ENCODE assay signal across 12 cellular contexts in the genomic region with DNA sequence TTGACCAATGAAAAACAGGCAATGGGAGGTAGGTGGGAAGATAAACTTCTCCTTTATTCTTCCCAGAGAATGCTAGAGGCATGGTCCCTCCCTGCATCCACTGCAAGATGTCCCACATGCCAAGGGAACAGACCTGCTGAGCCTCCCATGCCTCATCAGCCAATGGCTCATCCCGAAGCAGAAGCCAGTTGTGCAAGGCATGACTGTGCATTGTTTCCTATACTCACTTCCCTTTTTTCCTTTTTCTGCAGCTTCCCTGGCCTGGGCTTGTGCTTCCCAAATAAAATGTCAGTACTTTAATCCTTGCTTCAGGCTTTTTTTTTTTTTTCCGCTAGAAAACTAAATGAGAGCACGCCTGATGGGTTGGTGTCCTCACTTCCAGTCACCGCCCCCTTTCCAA.
A peak's percentile ranks its signal among the peaks of the same experiment; 100 is the strongest.
DNase-seq lines count a peak whose midpoint lies in the region; ATAC-seq and TF ChIP-seq lines count a peak whose summit lies in the region.
"Had no signal": no experiment of that assay in that cellular context is flagged by ENCODE, and none has a peak within 500 bp of the region (broad histone marks: within the 10 kb centered on the region; RNA-seq: fewer than 3 reads in every experiment).

No MANE protein-coding gene starts in this region.

- TF ChIP-seq CTCF in mucosa of descending colon (IDR thresholded peaks at IDR 0.05) (no peak), GM10248 (IDR thresholded peaks at IDR 0.05; ENCODE audit: control extremely low read depth, extremely low read depth, low read depth, missing control alignments) (no peak)

- H3K36me3 ChIP-seq in mucosa of descending colon (ENCODE audit: low read depth): peaks cover 4% of the 10 kb centered on the region
- no peaks in the 10 kb centered on the region for H3K36me3 ChIP-seq in effector memory CD4-positive, alpha-beta T cell (ENCODE audit: control insufficient read depth, insufficient read depth, low read length)

- no peaks in the 10 kb centered on the region for H3K9me3 ChIP-seq in mucosa of descending colon
- no peaks in the 10 kb centered on the region for H3K9me3 ChIP-seq in effector memory CD4-positive, alpha-beta T cell (ENCODE audit: control insufficient read depth, low read length)

- H3K27me3 ChIP-seq in effector memory CD4-positive, alpha-beta T cell (replicated peaks; ENCODE audit: control insufficient read depth, insufficient read depth, low read length, poor library complexity, severe bottlenecking): no peaks in the 10 kb centered on the region

- POLR2A ChIA-PET in GM10248 (lab: Yijun Ruan, JAX): no interaction called here

- peak; percentile 39 for ATAC-seq in mucosa of descending colon
- no peak for ATAC-seq in activated naive CD4-positive, alpha-beta T cell treated with anti-CD3 and anti-CD28 coated beads, Interleukin-2, amount 50 U/mL, for 72 hours
- ATAC-seq: CD8-positive, alpha-beta T cell; stimulated activated naive CD8-positive, alpha-beta T cell treated with anti-CD3 and anti-CD28 coated beads, Interleukin-15, amount 100 ng/mL, for 72 hours had no signal

- H3K27ac Mint-ChIP-seq in activated naive CD4-positive, alpha-beta T cell treated with anti-CD3 and anti-CD28 coated beads, Interleukin-2, amount 50 U/mL, for 72 hours: no peak overlapping the region
- H3K27ac Mint-ChIP-seq: CD8-positive, alpha-beta T cell; stimulated activated naive CD8-positive, alpha-beta T cell treated with anti-CD3 and anti-CD28 coated beads, Interleukin-15, amount 100 ng/mL, for 72 hours had no signal

- no peaks in the 10 kb centered on the region for H3K9me3 Mint-ChIP-seq in activated naive CD4-positive, alpha-beta T cell treated with anti-CD3 and anti-CD28 coated beads, Interleukin-2, amount 50 U/mL, for 72 hours
- H3K9me3 Mint-ChIP-seq: CD8-positive, alpha-beta T cell; stimulated activated naive CD8-positive, alpha-beta T cell treated with anti-CD3 and anti-CD28 coated beads, Interleukin-15, amount 100 ng/mL, for 72 hours had no signal

- CTCF ChIA-PET in GM10248 (lab: Yijun Ruan, JAX): no interaction called here

- H3K36me3 Mint-ChIP-seq in activated naive CD4-positive, alpha-beta T cell treated with anti-CD3 and anti-CD28 coated beads, Interleukin-2, amount 50 U/mL, for 72 hours: no peaks in the 10 kb centered on the region
- H3K36me3 Mint-ChIP-seq: CD8-positive, alpha-beta T cell had no signal

- H3K27ac ChIP-seq in effector memory CD4-positive, alpha-beta T cell (ENCODE audit: insufficient read depth, low read length, poor library complexity, severe bottlenecking): no peak overlapping the region

- peak; percentile 51 to 63 for DNase-seq in AML-193 (lab: John Stamatoyannopoulos, UW)
- DNase-seq in NCI-H226: peak; percentile 24
- DNase-seq in dermis microvascular lymphatic vessel endothelial cell (ENCODE audit: low read depth in 2 of 2): peak; percentile 39 to 43
- peak in 1 of 3 donors; percentile 30 for DNase-seq in mucosa of descending colon
- DNase-seq in GM10248 (ENCODE audit: extremely low spot score): no peak
- no peak for DNase-seq in effector memory CD4-positive, alpha-beta T cell
- DNase-seq in activated naive CD4-positive, alpha-beta T cell treated with anti-CD3 and anti-CD28 coated beads, Interleukin-2, amount 50 U/mL, for 72 hours (ENCODE audit: low spot score in 2 of 2): no peak
- DNase-seq in NCI-H2107 treated with DMSO at 0.1 percent for 48 hours (lab: John Stamatoyannopoulos, UW; ENCODE audit: unreplicated experiment): no peak
- DNase-seq: activated naive CD4-positive, alpha-beta T cell treated with Interleukin-2 at 50 U/mL for 16 hours; CD8-positive, alpha-beta T cell; NCI-H524; stimulated activated naive CD8-positive, alpha-beta T cell treated with anti-CD3 and anti-CD28 coated beads, Interleukin-15, amount 100 ng/mL, for 72 hours had no signal

- peaks cover 8% of the 10 kb centered on the region for H3K4me1 ChIP-seq in mucosa of descending colon (ENCODE audit: low read depth)
- no peaks in the 10 kb centered on the region for H3K4me1 ChIP-seq in effector memory CD4-positive, alpha-beta T cell (ENCODE audit: control insufficient read depth, insufficient read depth, low read length, poor library complexity, severe bottlenecking)

- intact Hi-C loops in mucosa of descending colon (cut with DNase I, micrococcal nuclease): loop anchor here in 1 of 2 donors (10.0 kb wide), 1 partner anchor 244 kb away; no protein-coding TSS in a partner anchor

- H3K4me3 ChIP-seq in mucosa of descending colon: no peak overlapping the region
- H3K4me3 ChIP-seq in effector memory CD4-positive, alpha-beta T cell (ENCODE audit: insufficient read depth, low read depth, low read length, poor library complexity, severe bottlenecking): no peak overlapping the region

Comparison
In these comparisons a context has a peak if more than half of its experiments do, and no peak if none do; other contexts are left out.
1. DNase-seq: peak in AML-193 (2 of 2), NCI-H226 (single experiment) and dermis microvascular lymphatic vessel endothelial cell (2 of 2); none in GM10248 (single experiment), effector memory CD4-positive, alpha-beta T cell (0 of 3), activated naive CD4-positive, alpha-beta T cell treated with anti-CD3 and anti-CD28 coated beads, Interleukin-2, amount 50 U/mL, for 72 hours (0 of 2) and NCI-H2107 treated with DMSO at 0.1 percent for 48 hours (single experiment).